Comparison of ENCODE assay signal across 22 cellular contexts in the genomic region with DNA sequence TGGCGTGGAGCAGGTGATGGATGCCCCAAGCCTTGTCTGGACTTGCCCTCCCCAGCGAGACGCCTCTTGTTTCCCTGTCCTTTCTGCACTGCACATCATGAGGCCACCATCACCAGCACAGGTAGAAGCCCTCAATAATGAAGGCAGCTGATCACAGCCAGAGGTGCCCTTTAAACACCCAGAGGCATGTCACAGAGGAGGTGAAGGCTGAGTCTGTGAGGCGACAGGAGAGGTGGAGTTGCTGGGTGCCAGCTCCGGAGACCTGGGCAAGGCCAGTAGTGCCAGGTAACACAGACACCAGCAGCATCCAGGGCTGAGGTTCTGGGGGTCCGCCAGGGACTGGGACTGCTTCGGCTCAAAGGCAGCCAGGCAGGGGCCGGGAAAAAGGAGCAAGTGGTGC.
"Had no signal": no experiment of that assay in that cellular context is flagged by ENCODE, and none has a peak within 500 bp of the region (broad histone marks: within the 10 kb centered on the region; RNA-seq: fewer than 3 reads in every experiment).

No MANE protein-coding gene starts in this region.

- DNase-seq: activated CD4-positive, alpha-beta T cell treated with anti-CD3 and anti-CD28 coated beads, Interleukin-2, amount 50 U/mL, for 1 hour; activated CD4-positive, CD25-positive, alpha-beta regulatory T cell treated with anti-CD3 and anti-CD28 coated beads, Interleukin-2, amount 50 U/mL, for 72 hours; aorta; brain microvascular endothelial cell; effector memory CD4-positive, alpha-beta T cell; foreskin melanocyte; kidney; midbrain; pancreas; psoas muscle; spleen; stimulated activated CD4-positive, alpha-beta T cell treated with anti-CD3 and anti-CD28 coated beads, Interleukin-4, amount 100 ng/mL, for 24 hours; stimulated activated naive CD4-positive, alpha-beta T cell treated with Interleukin-2 at 50 U/mL for 16 hours; WERI-Rb-1 had no signal

- H3K4me1 ChIP-seq: pancreas, psoas muscle, right atrium auricular region, spleen had no signal

- H3K27ac ChIP-seq: brain microvascular endothelial cell, neutrophil, pancreas, psoas muscle, right atrium auricular region, spleen, thoracic aorta, vagina, WERI-Rb-1 had no signal

- H3K9me3 ChIP-seq: neutrophil, pancreas, psoas muscle, right atrium auricular region, spleen, thoracic aorta, vagina had no signal

- H3K36me3 ChIP-seq: brain microvascular endothelial cell, neutrophil, pancreas, right atrium auricular region, spleen, thoracic aorta, vagina, WERI-Rb-1 had no signal

- H3K27me3 ChIP-seq: brain microvascular endothelial cell, neutrophil, pancreas, right atrium auricular region, vagina had no signal

- H3K4me3 ChIP-seq: lung, pancreas, psoas muscle, right atrium auricular region, spleen, thoracic aorta, vagina had no signal

- ATAC-seq: activated naive CD4-positive, alpha-beta T cell treated with anti-CD3 and anti-CD28 coated beads, Interleukin-2, amount 50 U/mL, for 72 hours; esophagus mucosa; natural killer cell treated with Interleukin-12 subunit alpha and Interleukin-12 subunit beta and Interleukin-15 and Interleukin-18, amount 100 ng/mL, for 72 hours; pancreas; psoas muscle had no signal
